In the genomic region with DNA sequence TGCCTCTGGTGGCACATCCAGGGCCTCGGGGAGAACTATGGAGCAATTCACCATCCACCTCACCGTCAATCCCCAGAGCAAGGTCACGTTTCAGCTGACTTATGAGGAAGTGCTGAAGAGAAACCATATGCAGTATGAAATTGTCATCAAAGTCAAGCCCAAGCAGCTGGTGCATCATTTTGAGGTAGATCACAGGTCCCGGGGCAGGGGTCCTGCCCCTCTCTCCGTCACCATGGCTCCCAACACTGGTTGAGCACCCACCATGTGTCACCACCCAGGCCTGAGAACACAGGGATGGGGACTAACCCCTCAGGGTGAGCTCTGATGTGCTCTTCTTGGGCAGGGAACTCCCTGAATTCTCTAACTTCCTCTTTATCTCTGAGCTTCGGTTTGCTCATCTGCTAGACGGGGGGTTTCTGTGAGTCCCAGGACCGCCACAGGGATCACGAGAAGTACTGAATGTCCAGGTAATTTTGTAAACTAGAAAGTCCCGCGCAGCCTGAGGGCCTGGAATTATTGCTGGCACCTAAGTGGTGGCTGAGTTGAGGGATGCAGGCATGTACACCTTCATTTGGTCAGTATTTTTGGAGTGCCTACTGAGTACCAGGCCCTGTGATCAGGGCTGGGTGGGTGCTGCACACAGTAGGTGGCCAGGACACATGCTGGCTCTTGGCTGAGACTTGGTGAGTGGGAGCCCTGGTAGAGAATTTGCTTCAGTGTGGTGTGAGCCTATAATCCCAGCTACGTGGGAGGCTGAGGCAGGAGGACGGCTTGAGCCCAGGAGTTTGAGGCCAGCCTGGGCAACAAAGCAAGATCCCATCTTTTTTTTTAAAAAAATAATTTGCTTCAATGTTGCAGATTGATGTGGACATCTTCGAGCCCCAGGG, we compare ENCODE assay signal across 1 cellular context.
A peak's percentile ranks its signal among the peaks of the same experiment; 100 is the strongest.
TF ChIP-seq lines count a peak whose summit lies in the region.

No MANE protein-coding gene starts in this region.

TF ChIP-seq in GM12878, 131 proteins besides CTCF, POLR2A, EP300 and RAD21 (continued from another document and continues in another):
- TF ChIP-seq, protein P1, sequence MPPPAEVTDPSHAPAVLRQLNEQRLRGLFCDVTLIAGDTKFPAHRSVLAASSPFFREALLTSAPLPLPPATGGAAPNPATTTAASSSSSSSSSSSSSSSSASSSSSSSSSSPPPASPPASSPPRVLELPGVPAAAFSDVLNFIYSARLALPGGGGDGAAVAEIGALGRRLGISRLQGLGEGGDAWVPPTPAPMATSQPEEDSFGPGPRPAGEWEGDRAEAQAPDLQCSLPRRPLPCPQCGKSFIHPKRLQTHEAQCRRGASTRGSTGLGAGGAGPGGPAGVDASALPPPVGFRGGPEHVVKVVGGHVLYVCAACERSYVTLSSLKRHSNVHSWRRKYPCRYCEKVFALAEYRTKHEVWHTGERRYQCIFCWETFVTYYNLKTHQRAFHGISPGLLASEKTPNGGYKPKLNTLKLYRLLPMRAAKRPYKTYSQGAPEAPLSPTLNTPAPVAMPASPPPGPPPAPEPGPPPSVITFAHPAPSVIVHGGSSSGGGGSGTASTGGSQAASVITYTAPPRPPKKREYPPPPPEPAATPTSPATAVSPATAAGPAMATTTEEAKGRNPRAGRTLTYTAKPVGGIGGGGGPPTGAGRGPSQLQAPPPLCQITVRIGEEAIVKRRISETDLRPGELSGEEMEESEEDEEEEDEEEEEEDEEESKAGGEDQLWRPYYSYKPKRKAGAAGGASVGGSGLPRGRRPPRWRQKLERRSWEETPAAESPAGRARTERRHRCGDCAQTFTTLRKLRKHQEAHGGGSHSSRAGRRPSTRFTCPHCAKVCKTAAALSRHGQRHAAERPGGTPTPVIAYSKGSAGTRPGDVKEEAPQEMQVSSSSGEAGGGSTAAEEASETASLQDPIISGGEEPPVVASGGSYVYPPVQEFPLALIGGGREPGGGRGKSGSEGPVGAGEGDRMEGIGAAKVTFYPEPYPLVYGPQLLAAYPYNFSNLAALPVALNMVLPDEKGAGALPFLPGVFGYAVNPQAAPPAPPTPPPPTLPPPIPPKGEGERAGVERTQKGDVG (CRISPR knock-in tag; IDR thresholded peaks at IDR 0.05): no peak
- TF ChIP-seq ATF7 (IDR thresholded peaks at IDR 0.05; ENCODE audit: low read depth) (peak; percentile 44; the same call in 1 of the 2 replicates), RUNX3 (IDR thresholded peaks at IDR 0.05; ENCODE audit: low read length) (peak; percentile 26; the same call in 1 of the 2 replicates), GATAD2B (conservative IDR thresholded peaks at IDR 0.05; ENCODE audit: low read depth) (0 out of 2 replicates have a peak, but pooled peaks have one; percentile 53), POLR2AphosphoS5 (IDR thresholded peaks at IDR 0.05; ENCODE audit: low read length) (no peak), TARDBP (IDR thresholded peaks at IDR 0.05; ENCODE audit: borderline replicate concordance) (no peak), IKZF2 (IDR thresholded peaks at IDR 0.05) (peak; percentile 83 to 86), EZH2 (IDR thresholded peaks at IDR 0.05; ENCODE audit: borderline replicate concordance, control insufficient read depth, low read depth, low read length) (no peak), JUND (IDR thresholded peaks at IDR 0.05; ENCODE audit: low read depth, low read length) (no peak), SUPT20H (IDR thresholded peaks at IDR 0.05; ENCODE audit: borderline replicate concordance, control insufficient read depth, low read depth, low read length) (no peak), SIN3A (IDR thresholded peaks at IDR 0.05; ENCODE audit: low read depth, low read length) (no peak), EGR1 (IDR thresholded peaks at IDR 0.05; ENCODE audit: borderline replicate concordance in 1 of 2, low read depth in 2 of 2, low read length in 2 of 2) (no peak), RB1 (IDR thresholded peaks at IDR 0.05; ENCODE audit: borderline replicate concordance) (no peak), CREB1 (IDR thresholded peaks at IDR 0.05; ENCODE audit: low read depth) (no peak), SUZ12 (IDR thresholded peaks at IDR 0.05; ENCODE audit: unreplicated experiment) (no peak), NFIC (IDR thresholded peaks at IDR 0.05; ENCODE audit: low read depth, low read length) (no peak), CREM (IDR thresholded peaks at IDR 0.05; ENCODE audit: low read depth) (peak; percentile 13; the same call in 1 of the 2 replicates), ASH2L (IDR thresholded peaks at IDR 0.05; ENCODE audit: borderline replicate concordance, low read depth) (no peak), MXI1 (IDR thresholded peaks at IDR 0.05; ENCODE audit: low read depth, low read length) (no peak), IRF4 (IDR thresholded peaks at IDR 0.05; ENCODE audit: low read depth, low read length) (no peak), SREBF1 (IDR thresholded peaks at IDR 0.05; ENCODE audit: low read length) (no peak)
- TF ChIP-seq, protein P2, sequence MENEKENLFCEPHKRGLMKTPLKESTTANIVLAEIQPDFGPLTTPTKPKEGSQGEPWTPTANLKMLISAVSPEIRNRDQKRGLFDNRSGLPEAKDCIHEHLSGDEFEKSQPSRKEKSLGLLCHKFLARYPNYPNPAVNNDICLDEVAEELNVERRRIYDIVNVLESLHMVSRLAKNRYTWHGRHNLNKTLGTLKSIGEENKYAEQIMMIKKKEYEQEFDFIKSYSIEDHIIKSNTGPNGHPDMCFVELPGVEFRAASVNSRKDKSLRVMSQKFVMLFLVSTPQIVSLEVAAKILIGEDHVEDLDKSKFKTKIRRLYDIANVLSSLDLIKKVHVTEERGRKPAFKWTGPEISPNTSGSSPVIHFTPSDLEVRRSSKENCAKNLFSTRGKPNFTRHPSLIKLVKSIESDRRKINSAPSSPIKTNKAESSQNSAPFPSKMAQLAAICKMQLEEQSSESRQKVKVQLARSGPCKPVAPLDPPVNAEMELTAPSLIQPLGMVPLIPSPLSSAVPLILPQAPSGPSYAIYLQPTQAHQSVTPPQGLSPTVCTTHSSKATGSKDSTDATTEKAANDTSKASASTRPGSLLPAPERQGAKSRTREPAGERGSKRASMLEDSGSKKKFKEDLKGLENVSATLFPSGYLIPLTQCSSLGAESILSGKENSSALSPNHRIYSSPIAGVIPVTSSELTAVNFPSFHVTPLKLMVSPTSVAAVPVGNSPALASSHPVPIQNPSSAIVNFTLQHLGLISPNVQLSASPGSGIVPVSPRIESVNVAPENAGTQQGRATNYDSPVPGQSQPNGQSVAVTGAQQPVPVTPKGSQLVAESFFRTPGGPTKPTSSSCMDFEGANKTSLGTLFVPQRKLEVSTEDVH (IDR thresholded peaks at IDR 0.05; ENCODE audit: low read depth, partially characterized antibody): no peak
- TF ChIP-seq, protein P3, sequence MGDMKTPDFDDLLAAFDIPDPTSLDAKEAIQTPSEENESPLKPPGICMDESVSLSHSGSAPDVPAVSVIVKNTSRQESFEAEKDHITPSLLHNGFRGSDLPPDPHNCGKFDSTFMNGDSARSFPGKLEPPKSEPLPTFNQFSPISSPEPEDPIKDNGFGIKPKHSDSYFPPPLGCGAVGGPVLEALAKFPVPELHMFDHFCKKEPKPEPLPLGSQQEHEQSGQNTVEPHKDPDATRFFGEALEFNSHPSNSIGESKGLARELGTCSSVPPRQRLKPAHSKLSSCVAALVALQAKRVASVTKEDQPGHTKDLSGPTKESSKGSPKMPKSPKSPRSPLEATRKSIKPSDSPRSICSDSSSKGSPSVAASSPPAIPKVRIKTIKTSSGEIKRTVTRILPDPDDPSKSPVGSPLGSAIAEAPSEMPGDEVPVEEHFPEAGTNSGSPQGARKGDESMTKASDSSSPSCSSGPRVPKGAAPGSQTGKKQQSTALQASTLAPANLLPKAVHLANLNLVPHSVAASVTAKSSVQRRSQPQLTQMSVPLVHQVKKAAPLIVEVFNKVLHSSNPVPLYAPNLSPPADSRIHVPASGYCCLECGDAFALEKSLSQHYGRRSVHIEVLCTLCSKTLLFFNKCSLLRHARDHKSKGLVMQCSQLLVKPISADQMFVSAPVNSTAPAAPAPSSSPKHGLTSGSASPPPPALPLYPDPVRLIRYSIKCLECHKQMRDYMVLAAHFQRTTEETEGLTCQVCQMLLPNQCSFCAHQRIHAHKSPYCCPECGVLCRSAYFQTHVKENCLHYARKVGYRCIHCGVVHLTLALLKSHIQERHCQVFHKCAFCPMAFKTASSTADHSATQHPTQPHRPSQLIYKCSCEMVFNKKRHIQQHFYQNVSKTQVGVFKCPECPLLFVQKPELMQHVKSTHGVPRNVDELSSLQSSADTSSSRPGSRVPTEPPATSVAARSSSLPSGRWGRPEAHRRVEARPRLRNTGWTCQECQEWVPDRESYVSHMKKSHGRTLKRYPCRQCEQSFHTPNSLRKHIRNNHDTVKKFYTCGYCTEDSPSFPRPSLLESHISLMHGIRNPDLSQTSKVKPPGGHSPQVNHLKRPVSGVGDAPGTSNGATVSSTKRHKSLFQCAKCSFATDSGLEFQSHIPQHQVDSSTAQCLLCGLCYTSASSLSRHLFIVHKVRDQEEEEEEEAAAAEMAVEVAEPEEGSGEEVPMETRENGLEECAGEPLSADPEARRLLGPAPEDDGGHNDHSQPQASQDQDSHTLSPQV (IDR thresholded peaks at IDR 0.05): no peak
- TF ChIP-seq, protein P4, sequence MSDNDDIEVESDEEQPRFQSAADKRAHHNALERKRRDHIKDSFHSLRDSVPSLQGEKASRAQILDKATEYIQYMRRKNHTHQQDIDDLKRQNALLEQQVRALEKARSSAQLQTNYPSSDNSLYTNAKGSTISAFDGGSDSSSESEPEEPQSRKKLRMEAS (IDR thresholded peaks at IDR 0.05; ENCODE audit: low read depth, low read length): no peak
- TF ChIP-seq, protein P5, sequence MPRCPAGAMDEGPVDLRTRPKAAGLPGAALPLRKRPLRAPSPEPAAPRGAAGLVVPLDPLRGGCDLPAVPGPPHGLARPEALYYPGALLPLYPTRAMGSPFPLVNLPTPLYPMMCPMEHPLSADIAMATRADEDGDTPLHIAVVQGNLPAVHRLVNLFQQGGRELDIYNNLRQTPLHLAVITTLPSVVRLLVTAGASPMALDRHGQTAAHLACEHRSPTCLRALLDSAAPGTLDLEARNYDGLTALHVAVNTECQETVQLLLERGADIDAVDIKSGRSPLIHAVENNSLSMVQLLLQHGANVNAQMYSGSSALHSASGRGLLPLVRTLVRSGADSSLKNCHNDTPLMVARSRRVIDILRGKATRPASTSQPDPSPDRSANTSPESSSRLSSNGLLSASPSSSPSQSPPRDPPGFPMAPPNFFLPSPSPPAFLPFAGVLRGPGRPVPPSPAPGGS (IDR thresholded peaks at IDR 0.05; ENCODE audit: borderline replicate concordance, insufficient read depth, low read depth, low read length, poor library complexity, severe bottlenecking): no peak
- TF ChIP-seq, protein P6, sequence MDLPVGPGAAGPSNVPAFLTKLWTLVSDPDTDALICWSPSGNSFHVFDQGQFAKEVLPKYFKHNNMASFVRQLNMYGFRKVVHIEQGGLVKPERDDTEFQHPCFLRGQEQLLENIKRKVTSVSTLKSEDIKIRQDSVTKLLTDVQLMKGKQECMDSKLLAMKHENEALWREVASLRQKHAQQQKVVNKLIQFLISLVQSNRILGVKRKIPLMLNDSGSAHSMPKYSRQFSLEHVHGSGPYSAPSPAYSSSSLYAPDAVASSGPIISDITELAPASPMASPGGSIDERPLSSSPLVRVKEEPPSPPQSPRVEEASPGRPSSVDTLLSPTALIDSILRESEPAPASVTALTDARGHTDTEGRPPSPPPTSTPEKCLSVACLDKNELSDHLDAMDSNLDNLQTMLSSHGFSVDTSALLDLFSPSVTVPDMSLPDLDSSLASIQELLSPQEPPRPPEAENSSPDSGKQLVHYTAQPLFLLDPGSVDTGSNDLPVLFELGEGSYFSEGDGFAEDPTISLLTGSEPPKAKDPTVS (IDR thresholded peaks at IDR 0.05; ENCODE audit: low read depth, low read length): no peak
- TF ChIP-seq, protein P7, sequence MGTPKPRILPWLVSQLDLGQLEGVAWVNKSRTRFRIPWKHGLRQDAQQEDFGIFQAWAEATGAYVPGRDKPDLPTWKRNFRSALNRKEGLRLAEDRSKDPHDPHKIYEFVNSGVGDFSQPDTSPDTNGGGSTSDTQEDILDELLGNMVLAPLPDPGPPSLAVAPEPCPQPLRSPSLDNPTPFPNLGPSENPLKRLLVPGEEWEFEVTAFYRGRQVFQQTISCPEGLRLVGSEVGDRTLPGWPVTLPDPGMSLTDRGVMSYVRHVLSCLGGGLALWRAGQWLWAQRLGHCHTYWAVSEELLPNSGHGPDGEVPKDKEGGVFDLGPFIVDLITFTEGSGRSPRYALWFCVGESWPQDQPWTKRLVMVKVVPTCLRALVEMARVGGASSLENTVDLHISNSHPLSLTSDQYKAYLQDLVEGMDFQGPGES (IDR thresholded peaks at IDR 0.05): no peak
- TF ChIP-seq, protein P8, sequence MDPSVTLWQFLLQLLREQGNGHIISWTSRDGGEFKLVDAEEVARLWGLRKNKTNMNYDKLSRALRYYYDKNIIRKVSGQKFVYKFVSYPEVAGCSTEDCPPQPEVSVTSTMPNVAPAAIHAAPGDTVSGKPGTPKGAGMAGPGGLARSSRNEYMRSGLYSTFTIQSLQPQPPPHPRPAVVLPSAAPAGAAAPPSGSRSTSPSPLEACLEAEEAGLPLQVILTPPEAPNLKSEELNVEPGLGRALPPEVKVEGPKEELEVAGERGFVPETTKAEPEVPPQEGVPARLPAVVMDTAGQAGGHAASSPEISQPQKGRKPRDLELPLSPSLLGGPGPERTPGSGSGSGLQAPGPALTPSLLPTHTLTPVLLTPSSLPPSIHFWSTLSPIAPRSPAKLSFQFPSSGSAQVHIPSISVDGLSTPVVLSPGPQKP (IDR thresholded peaks at IDR 0.05; ENCODE audit: low read depth, low read length): no peak
- TF ChIP-seq, protein P9, sequence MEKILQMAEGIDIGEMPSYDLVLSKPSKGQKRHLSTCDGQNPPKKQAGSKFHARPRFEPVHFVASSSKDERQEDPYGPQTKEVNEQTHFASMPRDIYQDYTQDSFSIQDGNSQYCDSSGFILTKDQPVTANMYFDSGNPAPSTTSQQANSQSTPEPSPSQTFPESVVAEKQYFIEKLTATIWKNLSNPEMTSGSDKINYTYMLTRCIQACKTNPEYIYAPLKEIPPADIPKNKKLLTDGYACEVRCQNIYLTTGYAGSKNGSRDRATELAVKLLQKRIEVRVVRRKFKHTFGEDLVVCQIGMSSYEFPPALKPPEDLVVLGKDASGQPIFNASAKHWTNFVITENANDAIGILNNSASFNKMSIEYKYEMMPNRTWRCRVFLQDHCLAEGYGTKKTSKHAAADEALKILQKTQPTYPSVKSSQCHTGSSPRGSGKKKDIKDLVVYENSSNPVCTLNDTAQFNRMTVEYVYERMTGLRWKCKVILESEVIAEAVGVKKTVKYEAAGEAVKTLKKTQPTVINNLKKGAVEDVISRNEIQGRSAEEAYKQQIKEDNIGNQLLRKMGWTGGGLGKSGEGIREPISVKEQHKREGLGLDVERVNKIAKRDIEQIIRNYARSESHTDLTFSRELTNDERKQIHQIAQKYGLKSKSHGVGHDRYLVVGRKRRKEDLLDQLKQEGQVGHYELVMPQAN (conservative IDR thresholded peaks at IDR 0.05): no peak
- TF ChIP-seq, protein P10, sequence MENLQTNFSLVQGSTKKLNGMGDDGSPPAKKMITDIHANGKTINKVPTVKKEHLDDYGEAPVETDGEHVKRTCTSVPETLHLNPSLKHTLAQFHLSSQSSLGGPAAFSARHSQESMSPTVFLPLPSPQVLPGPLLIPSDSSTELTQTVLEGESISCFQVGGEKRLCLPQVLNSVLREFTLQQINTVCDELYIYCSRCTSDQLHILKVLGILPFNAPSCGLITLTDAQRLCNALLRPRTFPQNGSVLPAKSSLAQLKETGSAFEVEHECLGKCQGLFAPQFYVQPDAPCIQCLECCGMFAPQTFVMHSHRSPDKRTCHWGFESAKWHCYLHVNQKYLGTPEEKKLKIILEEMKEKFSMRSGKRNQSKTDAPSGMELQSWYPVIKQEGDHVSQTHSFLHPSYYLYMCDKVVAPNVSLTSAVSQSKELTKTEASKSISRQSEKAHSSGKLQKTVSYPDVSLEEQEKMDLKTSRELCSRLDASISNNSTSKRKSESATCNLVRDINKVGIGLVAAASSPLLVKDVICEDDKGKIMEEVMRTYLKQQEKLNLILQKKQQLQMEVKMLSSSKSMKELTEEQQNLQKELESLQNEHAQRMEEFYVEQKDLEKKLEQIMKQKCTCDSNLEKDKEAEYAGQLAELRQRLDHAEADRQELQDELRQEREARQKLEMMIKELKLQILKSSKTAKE (IDR thresholded peaks at IDR 0.05; ENCODE audit: low read depth, poor library complexity, severe bottlenecking): peak; percentile 71
